Comparison of ENCODE assay signal across 1 cellular context in the genomic region with DNA sequence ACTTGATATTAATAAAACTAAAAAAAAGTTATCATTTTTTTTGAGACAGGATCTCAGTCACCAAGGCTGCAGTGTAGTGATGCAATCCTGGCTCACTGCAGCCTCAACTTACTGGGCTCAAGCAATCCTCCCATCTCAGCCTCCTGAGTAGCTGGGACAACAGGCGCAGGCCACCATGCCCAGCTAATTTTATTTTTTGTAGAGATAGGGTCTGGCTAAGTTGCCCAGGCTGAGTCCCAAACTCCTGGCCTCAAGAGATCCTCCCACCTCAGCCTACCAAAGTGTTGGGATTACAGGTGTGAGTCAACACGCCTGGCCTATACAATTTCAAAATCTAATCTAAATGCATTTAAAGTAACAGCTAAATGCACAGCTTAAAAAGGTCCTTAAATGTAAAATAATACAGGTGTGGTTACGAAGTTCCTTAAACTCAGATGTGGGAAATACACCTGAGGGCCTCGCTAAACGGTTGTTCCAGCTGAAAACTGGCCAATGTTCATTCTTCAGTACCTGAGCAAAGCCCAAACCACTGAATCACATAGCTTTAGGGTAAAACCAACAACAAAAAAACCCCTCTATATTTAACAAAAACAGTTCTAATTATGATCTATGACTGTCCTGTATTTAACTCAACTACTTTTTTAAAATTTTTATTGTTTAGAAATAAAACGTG.
TF ChIP-seq lines count a peak whose summit lies in the region.

No MANE protein-coding gene starts in this region.

TF ChIP-seq in K562, 482 proteins besides CTCF, POLR2A, EP300 and RAD21:
- TF ChIP-seq C11orf30 (IDR thresholded peaks at IDR 0.05; ENCODE audit: low read depth) (no peak), HMGN3 (IDR thresholded peaks at IDR 0.05; ENCODE audit: borderline replicate concordance, extremely low read depth, insufficient read length, low read depth, low read length) (no peak), TAL1 (IDR thresholded peaks at IDR 0.05) (no peak), MTA3 (IDR thresholded peaks at IDR 0.05; ENCODE audit: borderline replicate concordance) (no peak), TARDBP (IDR thresholded peaks at IDR 0.05) (no peak), ZNF121 (CRISPR knock-in tag; conservative IDR thresholded peaks at IDR 0.05) (peak; percentile 72)
- TF ChIP-seq, protein P1, sequence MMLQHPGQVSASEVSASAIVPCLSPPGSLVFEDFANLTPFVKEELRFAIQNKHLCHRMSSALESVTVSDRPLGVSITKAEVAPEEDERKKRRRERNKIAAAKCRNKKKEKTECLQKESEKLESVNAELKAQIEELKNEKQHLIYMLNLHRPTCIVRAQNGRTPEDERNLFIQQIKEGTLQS (IDR thresholded peaks at IDR 0.05) = peak; percentile 41
- TF ChIP-seq, protein P1 (CRISPR knock-in tag; conservative IDR thresholded peaks at IDR 0.05) = no peak
- TF ChIP-seq, protein P2, sequence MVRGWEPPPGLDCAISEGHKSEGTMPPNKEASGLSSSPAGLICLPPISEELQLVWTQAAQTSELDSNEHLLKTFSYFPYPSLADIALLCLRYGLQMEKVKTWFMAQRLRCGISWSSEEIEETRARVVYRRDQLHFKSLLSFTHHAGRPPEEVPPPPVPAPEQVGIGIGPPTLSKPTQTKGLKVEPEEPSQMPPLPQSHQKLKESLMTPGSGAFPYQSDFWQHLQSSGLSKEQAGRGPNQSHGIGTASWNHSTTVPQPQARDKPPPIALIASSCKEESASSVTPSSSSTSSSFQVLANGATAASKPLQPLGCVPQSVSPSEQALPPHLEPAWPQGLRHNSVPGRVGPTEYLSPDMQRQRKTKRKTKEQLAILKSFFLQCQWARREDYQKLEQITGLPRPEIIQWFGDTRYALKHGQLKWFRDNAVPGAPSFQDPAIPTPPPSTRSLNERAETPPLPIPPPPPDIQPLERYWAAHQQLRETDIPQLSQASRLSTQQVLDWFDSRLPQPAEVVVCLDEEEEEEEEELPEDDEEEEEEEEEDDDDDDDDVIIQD (CRISPR knock-in tag; IDR thresholded peaks at IDR 0.05) = no peak
